Comparison of ENCODE assay signal across 2 cellular contexts in genomic region chr14:47485421-47485820, GRCh38.
TF ChIP-seq lines count a peak whose summit lies in the region.

No MANE protein-coding gene starts in this region.

TF ChIP-seq in GM23338, 12 proteins besides CTCF, POLR2A, EP300 and RAD21 (continued from another document):
- TF ChIP-seq EZH2phosphoT487 (IDR thresholded peaks at IDR 0.05; ENCODE audit: unreplicated experiment) (no peak), STAT1 (IDR thresholded peaks at IDR 0.05; ENCODE audit: unreplicated experiment) (no peak), ZNF462 (CRISPR knock-in tag; IDR thresholded peaks at IDR 0.05) (no peak), CREB1 (CRISPR knock-in tag; IDR thresholded peaks at IDR 0.05; ENCODE audit: low read depth) (no peak), EZH2 (IDR thresholded peaks at IDR 0.05; ENCODE audit: low read depth, unreplicated experiment) (no peak), ETS1 (IDR thresholded peaks at IDR 0.05) (no peak), ZNF114 (CRISPR knock-in tag; IDR thresholded peaks at IDR 0.05) (no peak), NANOG (IDR thresholded peaks at IDR 0.05; ENCODE audit: borderline replicate concordance) (no peak), REST (IDR thresholded peaks at IDR 0.05; ENCODE audit: unreplicated experiment) (no peak)

TF ChIP-seq in H1, 55 proteins besides CTCF, POLR2A, EP300 and RAD21 (continued from another document):
- no peak for TF ChIP-seq CHD7 (IDR thresholded peaks at IDR 0.05; ENCODE audit: insufficient replicate concordance, low read length)
- no peak for TF ChIP-seq GTF2F1 (IDR thresholded peaks at IDR 0.05; ENCODE audit: borderline replicate concordance, low read depth, low read length)
- no peak for TF ChIP-seq SIN3A (conservative IDR thresholded peaks at IDR 0.05 in 1 of 2, IDR thresholded peaks at IDR 0.05 in 1 of 2; ENCODE audit: low read depth in 1 of 2, low read length in 2 of 2)
- no peak for TF ChIP-seq TEAD4 (IDR thresholded peaks at IDR 0.05; ENCODE audit: low read depth, low read length)
- TF ChIP-seq KDM4A (IDR thresholded peaks at IDR 0.05; ENCODE audit: low read depth, low read length, severe bottlenecking), result no peak
- TF ChIP-seq TBP (IDR thresholded peaks at IDR 0.05; ENCODE audit: low read depth, low read length), result no peak
- no peak for TF ChIP-seq POU5F1 (IDR thresholded peaks at IDR 0.05; ENCODE audit: low read depth, low read length)
- TF ChIP-seq E2F6 (IDR thresholded peaks at IDR 0.05), result no peak
- no peak for TF ChIP-seq KDM5A (IDR thresholded peaks at IDR 0.05; ENCODE audit: low read length)
- TF ChIP-seq PHF8 (conservative IDR thresholded peaks at IDR 0.05; ENCODE audit: low read depth, low read length), result no peak
- TF ChIP-seq RFX5 (IDR thresholded peaks at IDR 0.05; ENCODE audit: borderline replicate concordance, low read depth, low read length), result no peak
- TF ChIP-seq RNF2 (IDR thresholded peaks at IDR 0.05; ENCODE audit: borderline replicate concordance, low read depth, low read length, missing control alignments, poor library complexity, severe bottlenecking), result no peak
- no peak for TF ChIP-seq JUND (IDR thresholded peaks at IDR 0.05; ENCODE audit: low read length)
- TF ChIP-seq POLR2AphosphoS5 (IDR thresholded peaks at IDR 0.05; ENCODE audit: low read depth, low read length), result no peak
TF ChIP-seq in H1: peak in this region for 0.
